ENCODE assay signal across 9 cellular contexts in the genomic region with DNA sequence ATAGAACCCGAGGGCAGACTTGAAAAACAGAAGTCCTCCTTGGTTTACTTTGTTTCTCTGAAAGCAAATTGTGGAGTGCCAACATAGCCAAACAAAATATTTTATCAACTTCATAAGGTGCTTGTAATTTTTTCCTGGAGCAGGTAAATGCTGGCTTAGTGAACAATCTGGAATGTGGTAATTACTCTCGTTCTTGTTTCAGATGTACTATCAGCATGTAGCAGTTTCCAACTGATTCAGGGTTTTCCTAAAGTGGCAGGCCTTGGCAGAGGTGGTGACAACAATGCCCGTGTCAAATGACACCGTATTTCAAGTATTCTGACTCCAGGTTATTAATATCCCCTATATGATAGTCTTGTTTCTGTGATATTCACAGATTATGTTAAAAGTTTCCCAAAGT. TPM values are rescaled to one million over a fixed set of nuclear protein-coding genes. Genes with fewer than 3 reads are reported as not detected.
A peak's percentile ranks its signal among the peaks of the same experiment; 100 is the strongest.
DNase-seq lines count a peak whose midpoint lies in the region; ATAC-seq and TF ChIP-seq lines count a peak whose summit lies in the region.
"Had no signal": no experiment of that assay in that cellular context is flagged by ENCODE, and none has a peak within 500 bp of the region (broad histone marks: within the 10 kb centered on the region; RNA-seq: fewer than 3 reads in every experiment).

No MANE protein-coding gene starts in this region.

- no peak for TF ChIP-seq RAD21 in HCT116 (IDR thresholded peaks at IDR 0.05; ENCODE audit: low read depth)

- BruUV-seq in HCT116 (replicated peaks; lab: Mats Ljungman, UMichigan): no TSS peak

- POLR2A ChIA-PET in HCT116 (lab: Charles Lee): no interaction called here
- POLR2A ChIA-PET in activated CD4-positive, alpha-beta memory T cell treated with anti-CD3 and anti-CD28 coated beads for 36 hours (lab: Charles Lee): interaction anchor here (0.9 to 1.5 kb wide), 2 partner anchors 11 to 13 kb away, joined by 3 read pairs; no protein-coding TSS in a partner anchor
- POLR2A ChIA-PET in GM10248 (lab: Yijun Ruan, JAX): interaction anchor here (1.2 kb wide), 1 partner anchor 11 kb away, joined by 3 read pairs; no protein-coding TSS in a partner anchor

- H3K9me3 Mint-ChIP-seq in activated CD4-positive, alpha-beta memory T cell treated with anti-CD3 and anti-CD28 coated beads for 36 hours: no peaks in the 10 kb centered on the region

- intact Hi-C loops in HCT116 (cut with micrococcal nuclease): no loop called here
- intact Hi-C loops in activated CD4-positive, alpha-beta memory T cell treated with anti-CD3 and anti-CD28 coated beads for 36 hours (cut with micrococcal nuclease): loop anchor here (2.0 kb wide), 1 partner anchor 625 kb away; the partner anchor contains the start of gene PLAA

- RAD21 ChIA-PET in HCT116 (lab: Charles Lee; ENCODE audit: low non-redundant PET in 1 of 2, low total read pairs in 2 of 2, uncharacterized antibody in 2 of 2, unreplicated experiment in 2 of 2): no interaction called here

- peaks cover 8% of the 10 kb centered on the region for H3K36me3 Mint-ChIP-seq in activated CD4-positive, alpha-beta memory T cell treated with anti-CD3 and anti-CD28 coated beads for 36 hours

- no peak for TF ChIP-seq CTCF in HCT116 (IDR thresholded peaks at IDR 0.05 in 2 of 3, conservative IDR thresholded peaks at IDR 0.05 in 1 of 3; ENCODE audit: borderline replicate concordance in 1 of 3, insufficient read depth in 1 of 3, low read depth in 2 of 3, low read length in 2 of 3)
- TF ChIP-seq CTCF in right atrium auricular region (IDR thresholded peaks at IDR 0.05): no peak
- no peak for TF ChIP-seq CTCF in GM10248 (IDR thresholded peaks at IDR 0.05; ENCODE audit: control extremely low read depth, extremely low read depth, low read depth, missing control alignments)

- CTCF ChIA-PET in HCT116 (lab: Charles Lee): no interaction called here
- CTCF ChIA-PET in activated CD4-positive, alpha-beta memory T cell treated with anti-CD3 and anti-CD28 coated beads for 36 hours (lab: Charles Lee): interaction anchor here (0.6 to 1.0 kb wide), 2 partner anchors 13 to 43 kb away, joined by 3 to 5 read pairs; partner anchors contain the start of gene MOB3B
- CTCF ChIA-PET in GM10248 (lab: Yijun Ruan, JAX): interaction anchor here (0.8 to 1.8 kb wide), 3 partner anchors 12 to 525 kb away, joined by 3 to 4 read pairs (median 3); no protein-coding TSS in a partner anchor

- H3K4me2 ChIP-seq in HCT116 (ENCODE audit: low read length): peak overlapping the region; percentile 84

- H3K27me3 ChIP-seq in HCT116 (ENCODE audit: insufficient read depth, low read length) (no peaks in the 10 kb centered on the region), right atrium auricular region (no peaks in the 10 kb centered on the region)

- H4K20me1 ChIP-seq in HCT116 (ENCODE audit: insufficient read depth): no peaks in the 10 kb centered on the region

- H3K9me2 ChIP-seq in HCT116 (ENCODE audit: insufficient read depth): no peaks in the 10 kb centered on the region

- H3K36me3 ChIP-seq in HCT116 (ENCODE audit: control insufficient read depth in 1 of 2, insufficient read depth in 2 of 2, low read length in 2 of 2) (no peaks in the 10 kb centered on the region), right atrium auricular region (no peaks in the 10 kb centered on the region)

- no peaks in the 10 kb centered on the region for H3K27me3 Mint-ChIP-seq in activated CD4-positive, alpha-beta memory T cell treated with anti-CD3 and anti-CD28 coated beads for 36 hours

- no peak overlapping the region for H3K27ac ChIP-seq in HCT116 (ENCODE audit: low read depth, low read length)
- H3K27ac ChIP-seq in right atrium auricular region: peak overlapping the region; percentile 98 to 99

- no peak overlapping the region for H2AFZ ChIP-seq in HCT116 (ENCODE audit: low read depth, low read length, poor library complexity, severe bottlenecking)

- peak overlapping the region; percentile 100 for H3K27ac Mint-ChIP-seq in activated CD4-positive, alpha-beta memory T cell treated with anti-CD3 and anti-CD28 coated beads for 36 hours

- H3K4me3 Mint-ChIP-seq in activated CD4-positive, alpha-beta memory T cell treated with anti-CD3 and anti-CD28 coated beads for 36 hours: peak overlapping the region; percentile 92

- peak overlapping the region; percentile 82 for H3K9ac ChIP-seq in HCT116 (ENCODE audit: low read length)

- no peak for ATAC-seq in HCT116

- H3K79me2 ChIP-seq in HCT116 (ENCODE audit: insufficient read depth, low read length): no peaks in the 10 kb centered on the region

- H3K4me1 Mint-ChIP-seq in activated CD4-positive, alpha-beta memory T cell treated with anti-CD3 and anti-CD28 coated beads for 36 hours (ENCODE audit: low read depth): peaks cover 29% of the 10 kb centered on the region

- H3K4me3 ChIP-seq in HCT116 (replicated peaks in 1 of 2; ENCODE audit: low read depth in 1 of 2, low read length in 2 of 2) (peak overlapping the region; percentile 62 to 86; a peak in 3 of 4 replicates), right atrium auricular region (peak overlapping the region in 1 of 2 donors; percentile 87), skeletal muscle cell (ENCODE audit: low read depth, low read length) (peak overlapping the region; percentile 76)

- H3K4me1 ChIP-seq in HCT116 (ENCODE audit: control insufficient read depth in 1 of 2, insufficient read depth in 2 of 2, low read length in 2 of 2) (peaks cover 6 to 19% of the 10 kb centered on the region in 2 experiments), right atrium auricular region (peaks cover 0 to 33% of the 10 kb centered on the region in 2 donors)

- no peak for TF ChIP-seq POLR2A in HCT116 (IDR thresholded peaks at IDR 0.05; ENCODE audit: borderline replicate concordance, extremely low read depth, insufficient read depth, insufficient read length)

- H3K9me3 ChIP-seq in HCT116 (ENCODE audit: control insufficient read depth in 1 of 2, insufficient read depth in 1 of 2, low read depth in 1 of 2, low read length in 2 of 2): no peaks in the 10 kb centered on the region
- no peaks in the 10 kb centered on the region for H3K9me3 ChIP-seq in right atrium auricular region

- no peak for DNase-seq in HCT116 (ENCODE audit: low read depth, low spot score)
- DNase-seq in activated CD4-positive, alpha-beta memory T cell treated with anti-CD3 and anti-CD28 coated beads for 36 hours: no peak
- no peak for DNase-seq in right atrium auricular region (ENCODE audit: low spot score)
- DNase-seq in skeletal muscle cell (ENCODE audit: low read depth): no peak
- no peak for DNase-seq in stimulated activated CD4-positive, alpha-beta T cell treated with anti-CD3 and anti-CD28 coated beads, Interleukin-2, amount 100 ng/mL, for 48 hours
- no peak for DNase-seq in GM10248 (ENCODE audit: extremely low spot score)
- DNase-seq in activated CD4-positive, alpha-beta T cell treated with anti-CD3 and anti-CD28 coated beads for 4 hours: no peak
- no peak for DNase-seq in NCI-H1092 (lab: John Stamatoyannopoulos, UW)

TF ChIP-seq in HCT116, 20 proteins besides CTCF, POLR2A, EP300 and RAD21:
- TF ChIP-seq TCF7L2 (IDR thresholded peaks at IDR 0.05; ENCODE audit: borderline replicate concordance, extremely low read depth, insufficient read depth, insufficient read length) (no peak), SRF (IDR thresholded peaks at IDR 0.05; ENCODE audit: low read depth) (no peak), EGR1 (IDR thresholded peaks at IDR 0.05; ENCODE audit: low read depth) (no peak), CBX3 (IDR thresholded peaks at IDR 0.05; ENCODE audit: low read depth) (no peak)

RNA-seq across cellular contexts. Expression of gene C9orf72, which starts 1.2 kb away (rescaled TPM):
- total RNA-seq in HCT116 (2021; ENCODE audit: unreplicated experiment) (12.0 TPM), right atrium auricular region (10 to 100 TPM in 1 of 2 donors, 1 to 10 TPM in 1; 8.4 to 10.3 TPM)
- polyA plus RNA-seq in HCT116 (2012): 4.9 and 5.5 TPM in 2 replicates
- 10 to 100 TPM; 10.2 to 10.7 TPM for total RNA-seq in activated CD4-positive, alpha-beta memory T cell treated with anti-CD3 and anti-CD28 coated beads for 36 hours

RNA-seq across cellular contexts. Expression of gene MOB3B, which starts 42.4 kb away (rescaled TPM):
- 1.2 TPM for total RNA-seq in HCT116 (2021; ENCODE audit: unreplicated experiment)
- polyA plus RNA-seq in HCT116 (2012): 0.31 and 0.42 TPM in 2 replicates
- under 1 TPM; 0.34 to 0.38 TPM for total RNA-seq in activated CD4-positive, alpha-beta memory T cell treated with anti-CD3 and anti-CD28 coated beads for 36 hours
- 1 to 10 TPM in 1 of 2 donors, under 1 TPM in 1; 0.85 to 2.9 TPM for total RNA-seq in right atrium auricular region

RNA-seq across cellular contexts. Expression of gene IFNK, which starts 47.9 kb away (rescaled TPM):
- not detected for total RNA-seq in HCT116 (2021; ENCODE audit: unreplicated experiment)
- not detected in 2 replicates for polyA plus RNA-seq in HCT116 (2012)
- total RNA-seq in activated CD4-positive, alpha-beta memory T cell treated with anti-CD3 and anti-CD28 coated beads for 36 hours: not detected
- total RNA-seq in right atrium auricular region: not detected
- polyA plus RNA-seq: adipose tissue had no signal
